8 cellular contexts compared by ENCODE assay signal in genomic region chr5:115377468-115378217, GRCh38.
DNase-seq lines count a peak whose midpoint lies in the region; ATAC-seq lines count a peak whose summit lies in the region.

No MANE protein-coding gene starts in this region.

- H3K4me2 ChIP-seq in Karpas-422 (ENCODE audit: low read depth, low read length, poor library complexity, severe bottlenecking), result no peak overlapping the region

- ATAC-seq in GM21528 (IDR thresholded peaks at IDR 0.05; ENCODE audit: low FRiP score, unreplicated experiment) (peak; percentile 42), esophagus mucosa (peak; percentile 57), HG02759 (IDR thresholded peaks at IDR 0.05; ENCODE audit: unreplicated experiment) (no peak)

- H3K79me2 ChIP-seq in Karpas-422 (ENCODE audit: low read length), result no peaks in the 10 kb centered on the region

- H3K9me3 ChIP-seq in skeletal muscle tissue (ENCODE audit: control insufficient read depth in 3 of 3, low read length in 3 of 3), result no peaks in the 10 kb centered on the region
- no peaks in the 10 kb centered on the region for H3K9me3 ChIP-seq in Karpas-422 (ENCODE audit: low read length)

- H3K27ac ChIP-seq in skeletal muscle tissue (ENCODE audit: low read depth, low read length), result peak overlapping the region; percentile 89
- no peak overlapping the region for H3K27ac ChIP-seq in Karpas-422 (ENCODE audit: low read length)

- H3K27me3 ChIP-seq in skeletal muscle tissue (ENCODE audit: control insufficient read depth in 3 of 3, insufficient read depth in 3 of 3, low read length in 3 of 3) (no peaks in the 10 kb centered on the region), Karpas-422 (ENCODE audit: low read length) (no peaks in the 10 kb centered on the region)

- no peaks in the 10 kb centered on the region for H3K9me2 ChIP-seq in Karpas-422 (replicated peaks; ENCODE audit: insufficient read depth, low read length)

- H3K36me3 ChIP-seq in skeletal muscle tissue (ENCODE audit: control insufficient read depth in 3 of 3, insufficient read depth in 3 of 3, low read length in 3 of 3), result no peaks in the 10 kb centered on the region
- no peaks in the 10 kb centered on the region for H3K36me3 ChIP-seq in Karpas-422 (ENCODE audit: insufficient read depth, low read length)

- peak; percentile 73 for DNase-seq in GM03348 (ENCODE audit: low spot score)
- peak; percentile 56 for DNase-seq in LoVo (ENCODE audit: low spot score)
- DNase-seq in Karpas-422, result no peak
- no peak for DNase-seq in SK-N-DZ (ENCODE audit: low spot score)

- peak overlapping the region; percentile 0 to 39 (median 35) for H3K4me3 ChIP-seq in skeletal muscle tissue (ENCODE audit: low read length in 3 of 3)
- no peak overlapping the region for H3K4me3 ChIP-seq in Karpas-422 (ENCODE audit: low read length)

- H3K9ac ChIP-seq in skeletal muscle tissue (ENCODE audit: low read depth in 1 of 3, low read length in 3 of 3), result peak overlapping the region in 2 of 3 donors; percentile 9 to 23
- H3K9ac ChIP-seq in Karpas-422 (ENCODE audit: low read length), result no peak overlapping the region

- H3K4me1 ChIP-seq in skeletal muscle tissue (ENCODE audit: control insufficient read depth in 3 of 3, insufficient read depth in 3 of 3, low read length in 3 of 3) (peaks cover 20 to 40% (median 33%) of the 10 kb centered on the region in 3 donors), Karpas-422 (ENCODE audit: low read length) (peaks cover 9% of the 10 kb centered on the region; the same call in 1 of the 2 replicates)

- no peaks in the 10 kb centered on the region for H4K20me1 ChIP-seq in Karpas-422 (ENCODE audit: insufficient read depth, low read depth, low read length)

- no peak overlapping the region for H2AFZ ChIP-seq in Karpas-422 (ENCODE audit: low read length)

Comparison
In these comparisons a context has a peak if more than half of its experiments do, and no peak if none do; other contexts are left out.
1. DNase-seq: peak in GM03348 (single experiment) and LoVo (single experiment); none in Karpas-422 (single experiment) and SK-N-DZ (single experiment).